ENCODE assay signal across 1 cellular context in genomic region chr4:147480891-147481576, GRCh38.
TF ChIP-seq lines count a peak whose summit lies in the region.

Gene EDNRA, plus strand, starts transcription at chr4:147481097. Its CDS starts 4,585 bp downstream, at chr4:147485682.

TF ChIP-seq in HEK293, 187 proteins besides CTCF, POLR2A, EP300 and RAD21 (continued from another document):
- TF ChIP-seq, protein P1, sequence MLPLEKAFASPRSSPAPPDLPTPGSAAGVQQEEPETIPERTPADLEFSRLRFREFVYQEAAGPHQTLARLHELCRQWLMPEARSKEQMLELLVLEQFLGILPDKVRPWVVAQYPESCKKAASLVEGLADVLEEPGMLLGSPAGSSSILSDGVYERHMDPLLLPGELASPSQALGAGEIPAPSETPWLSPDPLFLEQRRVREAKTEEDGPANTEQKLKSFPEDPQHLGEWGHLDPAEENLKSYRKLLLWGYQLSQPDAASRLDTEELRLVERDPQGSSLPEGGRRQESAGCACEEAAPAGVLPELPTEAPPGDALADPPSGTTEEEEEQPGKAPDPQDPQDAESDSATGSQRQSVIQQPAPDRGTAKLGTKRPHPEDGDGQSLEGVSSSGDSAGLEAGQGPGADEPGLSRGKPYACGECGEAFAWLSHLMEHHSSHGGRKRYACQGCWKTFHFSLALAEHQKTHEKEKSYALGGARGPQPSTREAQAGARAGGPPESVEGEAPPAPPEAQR (tag by site-specific recombination; IDR thresholded peaks at IDR 0.05), result no peak
- TF ChIP-seq GLIS2 (tag by site-specific recombination; IDR thresholded peaks at IDR 0.05) (peak; percentile 25; the same call in 1 of the 2 replicates), WT1 (tag by site-specific recombination; IDR thresholded peaks at IDR 0.05) (no peak), ZNF398 (tag by site-specific recombination; IDR thresholded peaks at IDR 0.05) (0 out of 2 replicates have a peak, but pooled peaks have one; percentile 13), ZEB2 (tag by site-specific recombination; IDR thresholded peaks at IDR 0.05) (no peak), ZNF530 (tag by site-specific recombination; IDR thresholded peaks at IDR 0.05; ENCODE audit: low read depth) (no peak), ZNF335 (tag by site-specific recombination; conservative IDR thresholded peaks at IDR 0.05) (peak; percentile 58; the same call in 1 of the 2 replicates), INSM2 (tag by site-specific recombination; IDR thresholded peaks at IDR 0.05) (no peak), ZNF302 (tag by site-specific recombination; IDR thresholded peaks at IDR 0.05; ENCODE audit: low read depth) (no peak), ZNF677 (tag by site-specific recombination; IDR thresholded peaks at IDR 0.05) (no peak), PRDM2 (tag by site-specific recombination; IDR thresholded peaks at IDR 0.05; ENCODE audit: borderline replicate concordance) (no peak), ZIC2 (tag by site-specific recombination; IDR thresholded peaks at IDR 0.05) (peak; percentile 24), ZBTB8A (tag by site-specific recombination; IDR thresholded peaks at IDR 0.05) (peak; percentile 60), PATZ1 (tag by site-specific recombination; IDR thresholded peaks at IDR 0.05) (peak; percentile 36), ZNF521 (tag by site-specific recombination; IDR thresholded peaks at IDR 0.05) (no peak)
- TF ChIP-seq, protein P2, sequence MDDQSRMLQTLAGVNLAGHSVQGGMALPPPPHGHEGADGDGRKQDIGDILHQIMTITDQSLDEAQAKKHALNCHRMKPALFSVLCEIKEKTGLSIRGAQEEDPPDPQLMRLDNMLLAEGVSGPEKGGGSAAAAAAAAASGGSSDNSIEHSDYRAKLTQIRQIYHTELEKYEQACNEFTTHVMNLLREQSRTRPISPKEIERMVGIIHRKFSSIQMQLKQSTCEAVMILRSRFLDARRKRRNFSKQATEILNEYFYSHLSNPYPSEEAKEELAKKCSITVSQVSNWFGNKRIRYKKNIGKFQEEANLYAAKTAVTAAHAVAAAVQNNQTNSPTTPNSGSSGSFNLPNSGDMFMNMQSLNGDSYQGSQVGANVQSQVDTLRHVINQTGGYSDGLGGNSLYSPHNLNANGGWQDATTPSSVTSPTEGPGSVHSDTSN (CRISPR knock-in tag; IDR thresholded peaks at IDR 0.05), result 0 out of 2 replicates have a peak, but pooled peaks have one; percentile 27
